1 cellular context compared by ENCODE assay signal in genomic region chr2:25982273-25982967, GRCh38.
TF ChIP-seq lines count a peak whose summit lies in the region.

TSS of gene KIF3C (minus strand) at chr2:25982497. CDS start at chr2:25981917, 580 bp downstream.

TF ChIP-seq in IMR-90, 13 proteins besides CTCF, POLR2A, EP300 and RAD21 (continued from another document):
- TF ChIP-seq MAFK (IDR thresholded peaks at IDR 0.05; ENCODE audit: low read depth, low read length) (no peak), NFE2L2 (IDR thresholded peaks at IDR 0.05; ENCODE audit: low read depth, low read length) (no peak), CHD1 (IDR thresholded peaks at IDR 0.05; ENCODE audit: low read depth, low read length) (no peak), SMC3 (IDR thresholded peaks at IDR 0.05; ENCODE audit: low read depth, low read length) (no peak), ELK1 (IDR thresholded peaks at IDR 0.05; ENCODE audit: borderline replicate concordance, low read depth, low read length) (no peak), BHLHE40 (IDR thresholded peaks at IDR 0.05; ENCODE audit: low read depth, low read length) (no peak)
